15 cellular contexts compared by ENCODE assay signal in genomic region chr5:119896851-119897536, GRCh38.
DNase-seq lines count a peak whose midpoint lies in the region; ATAC-seq and TF ChIP-seq lines count a peak whose summit lies in the region.
"Had no signal": no experiment of that assay in that cellular context is flagged by ENCODE, and none has a peak within 500 bp of the region (broad histone marks: within the 10 kb centered on the region; RNA-seq: fewer than 3 reads in every experiment).

No MANE protein-coding gene starts in this region.

- H3K9me3 ChIP-seq in HAP-1 (no peaks in the 10 kb centered on the region), smooth muscle cell (replicated peaks; ENCODE audit: low read depth) (no peaks in the 10 kb centered on the region)

- in situ Hi-C loops in HAP-1 (cut with MboI; ENCODE audit: low sequenced_read_pairs), result no loop called here

- no peak overlapping the region for H2AK5ac ChIP-seq in mesendoderm (ENCODE audit: low read length)

- no peak overlapping the region for H3K4me3 Mint-ChIP-seq in activated CD8-positive, alpha-beta memory T cell treated with anti-CD3 and anti-CD28 coated beads, Interleukin-2, amount 10 ng/mL, durations not matched to agents 7 days and 5 days
- H3K4me3 Mint-ChIP-seq: CD4-positive, alpha-beta memory T cell had no signal

- H2BK5ac ChIP-seq in mesendoderm (ENCODE audit: low read length), result no peak overlapping the region

- H3K56ac ChIP-seq in mesendoderm (ENCODE audit: low read length), result peak overlapping the region; percentile 44

- H2AFZ ChIP-seq in smooth muscle cell (ENCODE audit: low read depth), result no peak overlapping the region

- H3K79me1 ChIP-seq in mesendoderm (ENCODE audit: low read length), result no peaks in the 10 kb centered on the region

- H3K18ac ChIP-seq in mesendoderm (ENCODE audit: low read length), result peak overlapping the region; percentile 51

- DNase-seq in HAP-1 (ENCODE audit: low spot score in 2 of 2), result peak; percentile 54 to 87
- DNase-seq in amniotic epithelial cell (ENCODE audit: low read depth), result peak; percentile 3
- peak; percentile 85 for DNase-seq in mesendoderm
- DNase-seq in smooth muscle cell (lab: John Stamatoyannopoulos, UW; ENCODE audit: unreplicated experiment), result no peak
- DNase-seq in superior temporal gyrus (ENCODE audit: extremely low spot score), result no peak
- no peak for DNase-seq in activated CD8-positive, alpha-beta memory T cell treated with anti-CD3 and anti-CD28 coated beads, Interleukin-2, amount 10 ng/mL, durations not matched to agents 7 days and 5 days
- DNase-seq: ACHN; C1 segment of cervical spinal cord; CD4-positive, alpha-beta memory T cell; DND-41; GDM1 had no signal

- no peak overlapping the region for H3K4me3 ChIP-seq in HAP-1
- no peak overlapping the region for H3K4me3 ChIP-seq in mesendoderm (ENCODE audit: low read length)
- H3K4me3 ChIP-seq in smooth muscle cell, result no peak overlapping the region

- H3K4me2 ChIP-seq in mesendoderm (ENCODE audit: low read length) (no peak overlapping the region), smooth muscle cell (peak overlapping the region; percentile 63)

- no peak overlapping the region for H3K4ac ChIP-seq in mesendoderm (ENCODE audit: low read depth, low read length)

- H3K9ac ChIP-seq in mesendoderm (ENCODE audit: low read length) (no peak overlapping the region), smooth muscle cell (ENCODE audit: low read depth) (no peak overlapping the region)

- TF ChIP-seq CTCF in smooth muscle cell (IDR thresholded peaks at IDR 0.05; ENCODE audit: borderline replicate concordance, insufficient read depth, poor library complexity, severe bottlenecking), result no peak

- peaks cover 3% of the 10 kb centered on the region for H3F3A ChIP-seq in smooth muscle cell (ENCODE audit: low read depth)

- H3K27me3 ChIP-seq in HAP-1 (ENCODE audit: low read depth), result no peaks in the 10 kb centered on the region
- H3K27me3 ChIP-seq in mesendoderm (ENCODE audit: insufficient read depth, low read length, poor library complexity), result no peaks in the 10 kb centered on the region
- no peaks in the 10 kb centered on the region for H3K27me3 ChIP-seq in smooth muscle cell (ENCODE audit: low read depth)

- no peak overlapping the region for H2BK120ac ChIP-seq in mesendoderm (ENCODE audit: low read depth, low read length)

- H3K23ac ChIP-seq in mesendoderm (ENCODE audit: low read length), result no peak overlapping the region

- CTCF ChIA-PET in activated CD8-positive, alpha-beta memory T cell treated with anti-CD3 and anti-CD28 coated beads, Interleukin-2, amount 10 ng/mL, durations not matched to agents 7 days and 5 days (lab: Charles Lee), result no interaction called here

- no peaks in the 10 kb centered on the region for H3K36me3 Mint-ChIP-seq in activated CD8-positive, alpha-beta memory T cell treated with anti-CD3 and anti-CD28 coated beads, Interleukin-2, amount 10 ng/mL, durations not matched to agents 7 days and 5 days
- H3K36me3 Mint-ChIP-seq: CD4-positive, alpha-beta memory T cell had no signal

- no peak overlapping the region for H2BK15ac ChIP-seq in mesendoderm (replicated peaks; ENCODE audit: low read depth)

- no peaks in the 10 kb centered on the region for H4K20me1 ChIP-seq in smooth muscle cell (ENCODE audit: low read depth)

- H4K8ac ChIP-seq in mesendoderm (ENCODE audit: low read depth, low read length), result no peak overlapping the region

- H3K79me2 ChIP-seq in mesendoderm (ENCODE audit: control insufficient read depth, insufficient read depth, low read length) (no peaks in the 10 kb centered on the region), smooth muscle cell (ENCODE audit: low read depth) (no peaks in the 10 kb centered on the region)

- WGBS in mesendoderm (ENCODE audit: extremely low coverage, insufficient coverage, low lambda C conversion rate), result no CpG with 5 or more reads among the region's 2 CpGs
- whole genome bisulfite sequencing in smooth muscle cell (ENCODE audit: low lambda C conversion rate), result 16% methylated on average over 2 of the region's 2 CpGs

- H3K9me3 Mint-ChIP-seq in activated CD8-positive, alpha-beta memory T cell treated with anti-CD3 and anti-CD28 coated beads, Interleukin-2, amount 10 ng/mL, durations not matched to agents 7 days and 5 days (ENCODE audit: low read depth), result no peaks in the 10 kb centered on the region
- H3K9me3 Mint-ChIP-seq: CD4-positive, alpha-beta memory T cell had no signal

- H3K27ac ChIP-seq in mesendoderm (ENCODE audit: low read depth, low read length) (no peak overlapping the region), smooth muscle cell (ENCODE audit: low read depth) (peak overlapping the region; percentile 55)
- H3K27ac ChIP-seq: HL-60 had no signal

- no peaks in the 10 kb centered on the region for H3K4me1 Mint-ChIP-seq in activated CD8-positive, alpha-beta memory T cell treated with anti-CD3 and anti-CD28 coated beads, Interleukin-2, amount 10 ng/mL, durations not matched to agents 7 days and 5 days
- H3K4me1 Mint-ChIP-seq: CD4-positive, alpha-beta memory T cell had no signal

- ATAC-seq in activated CD8-positive, alpha-beta memory T cell treated with anti-CD3 and anti-CD28 coated beads, Interleukin-2, amount 10 ng/mL, durations not matched to agents 7 days and 5 days, result no peak
- no peak for ATAC-seq in GM18502 (IDR thresholded peaks at IDR 0.05; ENCODE audit: poor library complexity, unreplicated experiment)
- ATAC-seq in GM18909 (IDR thresholded peaks at IDR 0.05; ENCODE audit: poor library complexity, unreplicated experiment), result no peak
- ATAC-seq: HCT116 had no signal

- H3K4me1 ChIP-seq in HAP-1 (peaks cover 15% of the 10 kb centered on the region), mesendoderm (ENCODE audit: control insufficient read depth, low read depth, low read length) (peaks cover 2% of the 10 kb centered on the region), smooth muscle cell (ENCODE audit: low read depth) (peaks cover 15% of the 10 kb centered on the region)

- no peak overlapping the region for H3K27ac Mint-ChIP-seq in activated CD8-positive, alpha-beta memory T cell treated with anti-CD3 and anti-CD28 coated beads, Interleukin-2, amount 10 ng/mL, durations not matched to agents 7 days and 5 days
- H3K27ac Mint-ChIP-seq: CD4-positive, alpha-beta memory T cell had no signal

- H3K27me3 Mint-ChIP-seq in activated CD8-positive, alpha-beta memory T cell treated with anti-CD3 and anti-CD28 coated beads, Interleukin-2, amount 10 ng/mL, durations not matched to agents 7 days and 5 days, result no peaks in the 10 kb centered on the region
- H3K27me3 Mint-ChIP-seq: CD4-positive, alpha-beta memory T cell had no signal

- H3K36me3 ChIP-seq in HAP-1 (replicated peaks) (no peaks in the 10 kb centered on the region), mesendoderm (ENCODE audit: control insufficient read depth, insufficient read depth, low read length) (no peaks in the 10 kb centered on the region), smooth muscle cell (ENCODE audit: low read depth) (no peaks in the 10 kb centered on the region)

- H4K5ac ChIP-seq in mesendoderm (ENCODE audit: low read length), result no peak overlapping the region

Comparison
In these comparisons a context has a peak if more than half of its experiments do, and no peak if none do; other contexts are left out.
1. DNase-seq: peak in HAP-1 (2 of 2), amniotic epithelial cell (single experiment) and mesendoderm (single experiment); none in smooth muscle cell (single experiment), superior temporal gyrus (single experiment) and activated CD8-positive, alpha-beta memory T cell treated with anti-CD3 and anti-CD28 coated beads, Interleukin-2, amount 10 ng/mL, durations not matched to agents 7 days and 5 days (single experiment).